In the genomic region with DNA sequence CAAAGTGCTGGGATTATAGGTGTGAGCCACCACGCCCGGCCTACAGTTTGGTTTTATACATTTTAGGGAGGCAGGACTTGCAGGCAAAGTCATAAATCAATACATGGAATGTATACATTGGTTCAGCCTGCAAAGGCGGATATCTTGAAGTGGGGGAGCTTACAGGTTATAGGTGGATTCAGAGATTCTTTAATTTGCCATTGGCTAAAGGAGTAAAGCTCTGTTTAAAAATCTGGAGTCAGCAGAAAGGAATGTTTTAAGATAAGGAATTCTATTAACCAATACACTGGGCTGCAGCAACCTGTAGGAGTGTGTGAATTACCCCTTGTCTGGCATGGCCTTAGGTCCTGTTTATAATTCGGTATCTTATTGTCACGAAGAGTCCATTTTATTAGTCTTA, we compare ENCODE assay signal across 1 cellular context.
TF ChIP-seq lines count a peak whose summit lies in the region.

No MANE protein-coding gene starts in this region.

TF ChIP-seq in K562, 482 proteins besides CTCF, POLR2A, EP300 and RAD21 (continued from another document):
- TF ChIP-seq, protein P1, sequence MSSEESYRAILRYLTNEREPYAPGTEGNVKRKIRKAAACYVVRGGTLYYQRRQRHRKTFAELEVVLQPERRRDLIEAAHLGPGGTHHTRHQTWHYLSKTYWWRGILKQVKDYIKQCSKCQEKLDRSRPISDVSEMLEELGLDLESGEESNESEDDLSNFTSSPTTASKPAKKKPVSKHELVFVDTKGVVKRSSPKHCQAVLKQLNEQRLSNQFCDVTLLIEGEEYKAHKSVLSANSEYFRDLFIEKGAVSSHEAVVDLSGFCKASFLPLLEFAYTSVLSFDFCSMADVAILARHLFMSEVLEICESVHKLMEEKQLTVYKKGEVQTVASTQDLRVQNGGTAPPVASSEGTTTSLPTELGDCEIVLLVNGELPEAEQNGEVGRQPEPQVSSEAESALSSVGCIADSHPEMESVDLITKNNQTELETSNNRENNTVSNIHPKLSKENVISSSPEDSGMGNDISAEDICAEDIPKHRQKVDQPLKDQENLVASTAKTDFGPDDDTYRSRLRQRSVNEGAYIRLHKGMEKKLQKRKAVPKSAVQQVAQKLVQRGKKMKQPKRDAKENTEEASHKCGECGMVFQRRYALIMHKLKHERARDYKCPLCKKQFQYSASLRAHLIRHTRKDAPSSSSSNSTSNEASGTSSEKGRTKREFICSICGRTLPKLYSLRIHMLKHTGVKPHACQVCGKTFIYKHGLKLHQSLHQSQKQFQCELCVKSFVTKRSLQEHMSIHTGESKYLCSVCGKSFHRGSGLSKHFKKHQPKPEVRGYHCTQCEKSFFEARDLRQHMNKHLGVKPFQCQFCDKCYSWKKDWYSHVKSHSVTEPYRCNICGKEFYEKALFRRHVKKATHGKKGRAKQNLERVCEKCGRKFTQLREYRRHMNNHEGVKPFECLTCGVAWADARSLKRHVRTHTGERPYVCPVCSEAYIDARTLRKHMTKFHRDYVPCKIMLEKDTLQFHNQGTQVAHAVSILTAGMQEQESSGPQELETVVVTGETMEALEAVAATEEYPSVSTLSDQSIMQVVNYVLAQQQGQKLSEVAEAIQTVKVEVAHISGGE (CRISPR knock-in tag; IDR thresholded peaks at IDR 0.05) = no peak
- TF ChIP-seq, protein P2, sequence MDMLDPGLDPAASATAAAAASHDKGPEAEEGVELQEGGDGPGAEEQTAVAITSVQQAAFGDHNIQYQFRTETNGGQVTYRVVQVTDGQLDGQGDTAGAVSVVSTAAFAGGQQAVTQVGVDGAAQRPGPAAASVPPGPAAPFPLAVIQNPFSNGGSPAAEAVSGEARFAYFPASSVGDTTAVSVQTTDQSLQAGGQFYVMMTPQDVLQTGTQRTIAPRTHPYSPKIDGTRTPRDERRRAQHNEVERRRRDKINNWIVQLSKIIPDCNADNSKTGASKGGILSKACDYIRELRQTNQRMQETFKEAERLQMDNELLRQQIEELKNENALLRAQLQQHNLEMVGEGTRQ (CRISPR knock-in tag; IDR thresholded peaks at IDR 0.05) = no peak
- TF ChIP-seq, protein P3, sequence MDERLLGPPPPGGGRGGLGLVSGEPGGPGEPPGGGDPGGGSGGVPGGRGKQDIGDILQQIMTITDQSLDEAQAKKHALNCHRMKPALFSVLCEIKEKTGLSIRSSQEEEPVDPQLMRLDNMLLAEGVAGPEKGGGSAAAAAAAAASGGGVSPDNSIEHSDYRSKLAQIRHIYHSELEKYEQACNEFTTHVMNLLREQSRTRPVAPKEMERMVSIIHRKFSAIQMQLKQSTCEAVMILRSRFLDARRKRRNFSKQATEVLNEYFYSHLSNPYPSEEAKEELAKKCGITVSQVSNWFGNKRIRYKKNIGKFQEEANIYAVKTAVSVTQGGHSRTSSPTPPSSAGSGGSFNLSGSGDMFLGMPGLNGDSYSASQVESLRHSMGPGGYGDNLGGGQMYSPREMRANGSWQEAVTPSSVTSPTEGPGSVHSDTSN (CRISPR knock-in tag; IDR thresholded peaks at IDR 0.05; ENCODE audit: low read depth) = no peak
- TF ChIP-seq, protein P3 (tag; conservative IDR thresholded peaks at IDR 0.05; ENCODE audit: low read depth) = peak; percentile 45; the same call in 1 of the 2 replicates
- TF ChIP-seq C11orf30 (IDR thresholded peaks at IDR 0.05; ENCODE audit: low read depth) (peak; percentile 40; the same call in 1 of the 2 replicates), MEIS2 (IDR thresholded peaks at IDR 0.05; ENCODE audit: partially characterized antibody) (peak; percentile 11), ZNF263 (CRISPR knock-in tag; IDR thresholded peaks at IDR 0.05; ENCODE audit: borderline replicate concordance) (no peak), SOX6 (IDR thresholded peaks at IDR 0.05) (no peak), ZNF239 (CRISPR knock-in tag; IDR thresholded peaks at IDR 0.05) (no peak), MBD2 (IDR thresholded peaks at IDR 0.05; ENCODE audit: borderline replicate concordance, low read depth) (no peak)
- TF ChIP-seq, protein P4, sequence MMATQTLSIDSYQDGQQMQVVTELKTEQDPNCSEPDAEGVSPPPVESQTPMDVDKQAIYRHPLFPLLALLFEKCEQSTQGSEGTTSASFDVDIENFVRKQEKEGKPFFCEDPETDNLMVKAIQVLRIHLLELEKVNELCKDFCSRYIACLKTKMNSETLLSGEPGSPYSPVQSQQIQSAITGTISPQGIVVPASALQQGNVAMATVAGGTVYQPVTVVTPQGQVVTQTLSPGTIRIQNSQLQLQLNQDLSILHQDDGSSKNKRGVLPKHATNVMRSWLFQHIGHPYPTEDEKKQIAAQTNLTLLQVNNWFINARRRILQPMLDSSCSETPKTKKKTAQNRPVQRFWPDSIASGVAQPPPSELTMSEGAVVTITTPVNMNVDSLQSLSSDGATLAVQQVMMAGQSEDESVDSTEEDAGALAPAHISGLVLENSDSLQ (IDR thresholded peaks at IDR 0.05) = peak; percentile 72
